In genomic region chr17:1714980-1715802, GRCh38 we compare ENCODE assay signal across 8 cellular contexts. TPM values are rescaled to one million over a fixed set of nuclear protein-coding genes. Genes with fewer than 3 reads are reported as not detected.
DNase-seq lines count a peak whose midpoint lies in the region; ATAC-seq and TF ChIP-seq lines count a peak whose summit lies in the region.

No MANE protein-coding gene starts in this region.

- peak overlapping the region; percentile 63 for H3K27ac ChIP-seq in CD4-positive, CD25-positive, alpha-beta regulatory T cell (ENCODE audit: insufficient read depth, low read length, poor library complexity, severe bottlenecking)
- H3K27ac ChIP-seq in endodermal cell (ENCODE audit: low read depth, low read length) (peak overlapping the region; percentile 88), suprapubic skin (peak overlapping the region; percentile 100)

- WGBS in endodermal cell (ENCODE audit: insufficient coverage in 1 of 2, insufficient read length in 1 of 2), 2 experiments: 3 to 11% methylated on average over 5 to 30 of the region's 32 CpGs
- WGBS in suprapubic skin: 0% methylated on average over 9 of the region's 32 CpGs

- no peak overlapping the region for H3K4me3 ChIP-seq in CD4-positive, CD25-positive, alpha-beta regulatory T cell (ENCODE audit: low read depth, low read length)
- H3K4me3 ChIP-seq in endodermal cell (ENCODE audit: low read length) (peak overlapping the region; percentile 93), suprapubic skin (peak overlapping the region; percentile 99)

- H3K27ac Mint-ChIP-seq in CD4-positive, CD25-positive, alpha-beta regulatory T cell: peak overlapping the region in 1 of 3 donors; percentile 51
- H3K27ac Mint-ChIP-seq in endodermal cell: peak overlapping the region; percentile 85

- no peak for ATAC-seq in CD4-positive, CD25-positive, alpha-beta regulatory T cell (ENCODE audit: low read depth in 2 of 2)
- ATAC-seq in GM19328 (IDR thresholded peaks at IDR 0.05; ENCODE audit: unreplicated experiment): no peak

- H3K9ac ChIP-seq in endodermal cell (ENCODE audit: extremely low read depth, low read length, poor library complexity, severe bottlenecking): peak overlapping the region; percentile 78

- no peaks in the 10 kb centered on the region for H3K9me3 Mint-ChIP-seq in CD4-positive, CD25-positive, alpha-beta regulatory T cell
- no peaks in the 10 kb centered on the region for H3K9me3 Mint-ChIP-seq in endodermal cell

- DNase-seq in CD4-positive, CD25-positive, alpha-beta regulatory T cell: peak in 1 of 3 donors; percentile 57
- DNase-seq in LHCN-M2 (ENCODE audit: low read depth): peak; percentile 99
- peak; percentile 44 to 47 for DNase-seq in activated CD4-positive, alpha-beta T cell treated with anti-CD3 and anti-CD28 coated beads, Interleukin-2, amount 50 U/mL, for 4 hours
- DNase-seq in endodermal cell: peak; percentile 94
- peak; percentile 97 for DNase-seq in mesenteric fat pad (ENCODE audit: low spot score)
- DNase-seq in suprapubic skin (ENCODE audit: low spot score in 2 of 2): peak; percentile 95 to 96
- no peak for DNase-seq in KG1 (lab: John Stamatoyannopoulos, UW)

- peaks cover 42% of the 10 kb centered on the region for H3K4me1 ChIP-seq in CD4-positive, CD25-positive, alpha-beta regulatory T cell (ENCODE audit: control insufficient read depth, insufficient read depth, low read length, poor library complexity, severe bottlenecking)
- H3K4me1 ChIP-seq in endodermal cell (ENCODE audit: control insufficient read depth, insufficient read depth, low read length) (peaks cover 15% of the 10 kb centered on the region), suprapubic skin (peaks cover 65% of the 10 kb centered on the region)

- peak overlapping the region; percentile 20 to 81 (median 67) for H3K4me3 Mint-ChIP-seq in CD4-positive, CD25-positive, alpha-beta regulatory T cell
- peak overlapping the region; percentile 84 for H3K4me3 Mint-ChIP-seq in endodermal cell

- no peak for TF ChIP-seq EP300 in suprapubic skin (IDR thresholded peaks at IDR 0.05)

- no peaks in the 10 kb centered on the region for H3K36me3 ChIP-seq in CD4-positive, CD25-positive, alpha-beta regulatory T cell (ENCODE audit: control insufficient read depth, insufficient read depth, low read length)
- H3K36me3 ChIP-seq in endodermal cell (ENCODE audit: control insufficient read depth, insufficient read depth, low read length): peaks cover 25% of the 10 kb centered on the region
- peaks cover 20% of the 10 kb centered on the region for H3K36me3 ChIP-seq in suprapubic skin

- peaks cover 0 to 44% (median 10%) of the 10 kb centered on the region in 4 donors for H3K4me1 Mint-ChIP-seq in CD4-positive, CD25-positive, alpha-beta regulatory T cell
- peaks cover 22% of the 10 kb centered on the region for H3K4me1 Mint-ChIP-seq in endodermal cell

- peaks cover 26% of the 10 kb centered on the region for H3K27me3 Mint-ChIP-seq in CD4-positive, CD25-positive, alpha-beta regulatory T cell
- H3K27me3 Mint-ChIP-seq in endodermal cell (ENCODE audit: insufficient read depth): peaks cover 2% of the 10 kb centered on the region

- H3K36me3 Mint-ChIP-seq in CD4-positive, CD25-positive, alpha-beta regulatory T cell: no peaks in the 10 kb centered on the region
- peaks cover 15% of the 10 kb centered on the region for H3K36me3 Mint-ChIP-seq in endodermal cell (ENCODE audit: low read depth)

- no peaks in the 10 kb centered on the region for H3K9me3 ChIP-seq in CD4-positive, CD25-positive, alpha-beta regulatory T cell (ENCODE audit: control insufficient read depth in 2 of 2, low read length in 2 of 2)
- H3K9me3 ChIP-seq in endodermal cell (ENCODE audit: control insufficient read depth, low read length): no peaks in the 10 kb centered on the region
- no peaks in the 10 kb centered on the region for H3K9me3 ChIP-seq in suprapubic skin

- TF ChIP-seq CTCF in endodermal cell (conservative IDR thresholded peaks at IDR 0.05) (no peak), suprapubic skin (IDR thresholded peaks at IDR 0.05) (no peak)

- TF ChIP-seq POLR2A in suprapubic skin (IDR thresholded peaks at IDR 0.05): peak; percentile 17 to 73

- H3K27me3 ChIP-seq in CD4-positive, CD25-positive, alpha-beta regulatory T cell (ENCODE audit: control insufficient read depth, insufficient read depth, low read length): no peaks in the 10 kb centered on the region
- no peaks in the 10 kb centered on the region for H3K27me3 ChIP-seq in endodermal cell (ENCODE audit: control insufficient read depth, insufficient read depth, low read length, poor library complexity, severe bottlenecking)
- H3K27me3 ChIP-seq in suprapubic skin: no peaks in the 10 kb centered on the region

RNA-seq across cellular contexts. Expression of gene TLCD2, which starts 5.0 kb away (rescaled TPM):
- total RNA-seq in CD4-positive, CD25-positive, alpha-beta regulatory T cell: 0.35 TPM
- under 1 TPM in 2 of 4 donors, not detected in 2; 0.03 to 0.17 TPM for polyA plus RNA-seq in CD4-positive, CD25-positive, alpha-beta regulatory T cell
- total RNA-seq in LHCN-M2 (2014; rRNA removed): 0.77 and 1.1 TPM in 2 replicates
- 2.4 TPM for polyA plus RNA-seq in LHCN-M2 (2012)
- 1 to 10 TPM in 1 of 2 donors, under 1 TPM in 1; 0.84 to 1.8 TPM for total RNA-seq in endodermal cell
- 0.93 TPM for polyA plus RNA-seq in endodermal cell (2013, experiment 1 of 2)
- polyA plus RNA-seq in endodermal cell (2013, experiment 2 of 2): 0.99 TPM
- total RNA-seq in mesenteric fat pad: 30.1 TPM
- total RNA-seq in suprapubic skin: 1 to 10 TPM; 2.2 to 4.6 (median 2.9) TPM

RNA-seq across cellular contexts. Expression of gene WDR81, which starts 9.3 kb away (rescaled TPM):
- total RNA-seq in CD4-positive, CD25-positive, alpha-beta regulatory T cell: 48.4 TPM
- polyA plus RNA-seq in CD4-positive, CD25-positive, alpha-beta regulatory T cell: 10 to 100 TPM; 10.6 to 15.5 (median 11.1) TPM
- total RNA-seq in LHCN-M2 (2014; rRNA removed) (48.6 and 56.7 TPM in 2 replicates), endodermal cell (10 to 100 TPM; 13.4 to 17.9 TPM), mesenteric fat pad (47.4 TPM), suprapubic skin (10 to 100 TPM; 40.0 to 61.7 (median 51.3) TPM)
- polyA plus RNA-seq in LHCN-M2 (2012): 20.6 TPM
- 8.0 TPM for polyA plus RNA-seq in endodermal cell (2013, experiment 1 of 2)
- 6.0 TPM for polyA plus RNA-seq in endodermal cell (2013, experiment 2 of 2)

RNA-seq across cellular contexts. Expression of gene SERPINF2, which starts 27.5 kb away (rescaled TPM):
- 0.69 TPM for total RNA-seq in CD4-positive, CD25-positive, alpha-beta regulatory T cell
- polyA plus RNA-seq in CD4-positive, CD25-positive, alpha-beta regulatory T cell: not detected
- total RNA-seq in LHCN-M2 (2014; rRNA removed) (0.13 and 0.40 TPM in 2 replicates), endodermal cell (1 to 10 TPM in 1 of 2 donors, under 1 TPM in 1; 0.86 to 1.8 TPM), mesenteric fat pad (29.3 TPM), suprapubic skin (1 to 10 TPM; 3.9 to 7.4 (median 5.9) TPM)
- polyA plus RNA-seq in LHCN-M2 (2012): 0.22 TPM
- 0.50 TPM for polyA plus RNA-seq in endodermal cell (2013, experiment 1 of 2)
- polyA plus RNA-seq in endodermal cell (2013, experiment 2 of 2): 0.41 TPM

RNA-seq across cellular contexts. Expression of gene PRPF8, which starts 30.5 kb away (rescaled TPM):
- 405 TPM for total RNA-seq in CD4-positive, CD25-positive, alpha-beta regulatory T cell
- 100 to 1,000 TPM; 146 to 170 (median 159) TPM for polyA plus RNA-seq in CD4-positive, CD25-positive, alpha-beta regulatory T cell
- total RNA-seq in LHCN-M2 (2014; rRNA removed) (82.9 and 108 TPM in 2 replicates), endodermal cell (100 to 1,000 TPM; 298 to 375 TPM), mesenteric fat pad (225 TPM), suprapubic skin (100 to 1,000 TPM; 186 to 341 (median 220) TPM)
- 163 TPM for polyA plus RNA-seq in LHCN-M2 (2012)
- 230 TPM for polyA plus RNA-seq in endodermal cell (2013, experiment 1 of 2)
- 223 TPM for polyA plus RNA-seq in endodermal cell (2013, experiment 2 of 2)

RNA-seq across cellular contexts. Expression of gene SERPINF1, which starts 46.7 kb away (rescaled TPM):
- not detected for total RNA-seq in CD4-positive, CD25-positive, alpha-beta regulatory T cell
- 1 to 10 TPM in 3 of 4 donors, under 1 TPM in 1; 0.36 to 1.6 (median 1.5) TPM for polyA plus RNA-seq in CD4-positive, CD25-positive, alpha-beta regulatory T cell
- 424 and 815 TPM in 2 replicates for total RNA-seq in LHCN-M2 (2014; rRNA removed)
- 67.8 TPM for polyA plus RNA-seq in LHCN-M2 (2012)
- 10 to 100 TPM; 39.7 to 64.1 TPM for total RNA-seq in endodermal cell
- polyA plus RNA-seq in endodermal cell (2013, experiment 1 of 2): 36.7 TPM
- polyA plus RNA-seq in endodermal cell (2013, experiment 2 of 2): 33.9 TPM
- 1,175 TPM for total RNA-seq in mesenteric fat pad
- 100 to 1,000 TPM; 146 to 256 (median 194) TPM for total RNA-seq in suprapubic skin
